In genomic region chr3:120066634-120067033, GRCh38 we compare ENCODE assay signal across 41 cellular contexts.
"Had no signal": no experiment of that assay in that cellular context is flagged by ENCODE, and none has a peak within 500 bp of the region (broad histone marks: within the 10 kb centered on the region; RNA-seq: fewer than 3 reads in every experiment).

No MANE protein-coding gene starts in this region.

- H3K27me3 Mint-ChIP-seq: activated naive CD4-positive, alpha-beta T cell treated with anti-CD3 and anti-CD28 coated beads, Interleukin-2, amount 10 ng/mL, durations not matched to agents 7 days and 5 days; activated naive CD4-positive, alpha-beta T cell treated with anti-CD3 and anti-CD28 coated beads, Interleukin-2, amount 50 U/mL, for 24 hours; activated naive CD8-positive, alpha-beta T cell; activated naive CD8-positive, alpha-beta T cell treated with anti-CD3 and anti-CD28 coated beads for 36 hours; activated naive CD8-positive, alpha-beta T cell treated with anti-CD3 and anti-CD28 coated beads, Interleukin-2, amount 10 ng/mL, durations not matched to agents 7 days and 5 days; activated naive CD8-positive, alpha-beta T cell treated with anti-CD3 and anti-CD28 coated beads, Interleukin-2, amount 50 U/mL, for 24 hours; activated T-cell treated with anti-CD3 and anti-CD28 coated beads, Interleukin-2, amount 50 U/mL, for 24 hours; activated T-helper 17 cell treated with anti-CD3 and anti-CD28 coated beads, Interleukin-2, amount 50 U/mL, for 72 hours; brain; central memory CD8-positive, alpha-beta T cell had no signal

- H3K27ac Mint-ChIP-seq: activated naive CD4-positive, alpha-beta T cell treated with anti-CD3 and anti-CD28 coated beads for 36 hours; activated naive CD4-positive, alpha-beta T cell treated with anti-CD3 and anti-CD28 coated beads, Interleukin-2, amount 10 ng/mL, durations not matched to agents 7 days and 5 days; activated naive CD4-positive, alpha-beta T cell treated with anti-CD3 and anti-CD28 coated beads, Interleukin-2, amount 50 U/mL, for 24 hours; activated naive CD4-positive, alpha-beta T cell treated with anti-CD3 and anti-CD28 coated beads, Interleukin-2, amount 50 U/mL, for 72 hours; activated naive CD8-positive, alpha-beta T cell; activated naive CD8-positive, alpha-beta T cell treated with anti-CD3 and anti-CD28 coated beads for 36 hours; activated naive CD8-positive, alpha-beta T cell treated with anti-CD3 and anti-CD28 coated beads, Interleukin-2, amount 10 ng/mL, durations not matched to agents 7 days and 5 days; activated naive CD8-positive, alpha-beta T cell treated with anti-CD3 and anti-CD28 coated beads, Interleukin-2, amount 50 U/mL, for 24 hours; activated T-cell treated with anti-CD3 and anti-CD28 coated beads, Interleukin-2, amount 50 U/mL, for 24 hours; activated T-cell treated with anti-CD3 and anti-CD28 coated beads, Interleukin-2, amount 50 U/mL, for 72 hours; activated T-helper 1 cell treated with anti-CD3 and anti-CD28 coated beads, Interleukin-12 subunit alpha, Interleukin-12 subunit beta, Interleukin-2, Interleukin-4 antibody, amounts not matched to agents 30 ng/mL and 10 ng/mL and 1 ng/mL, durations not matched to agents 14 hours and 24 hours and 36 hours; activated T-helper 17 cell treated with anti-CD3 and anti-CD28 coated beads, Interleukin-2, amount 50 U/mL, for 72 hours; activated T-helper 2 cell treated with anti-CD3 and anti-CD28 coated beads, Interferon-gamma antibody, Interleukin-2, Interleukin-4, amounts not matched to agents 10 μg/mL and 5 μg/mL and 100 μg/mL, durations not matched to agents 14 hours and 24 hours and 36 hours; brain had no signal

- FAIRE-seq: astrocyte, bronchial epithelial cell had no signal

- H3K4me3 ChIP-seq: adrenal gland, ascending aorta, body of pancreas, breast epithelium, cardiac muscle cell had no signal

- H3K4me1 ChIP-seq: ascending aorta, breast epithelium had no signal

- DNase-seq: activated effector memory CD4-positive, alpha-beta T cell treated with anti-CD3 and anti-CD28 coated beads, Interleukin-2, amount 50 U/mL, for 16 hours; activated effector memory CD4-positive, alpha-beta T cell treated with Interleukin-2 at 50 U/mL for 16 hours; activated gamma-delta T cell; activated gamma-delta T cell treated with Interleukin-2 at 50 U/mL for 16 hours; activated naive CD4-positive, alpha-beta T cell; activated naive CD4-positive, alpha-beta T cell treated with anti-CD3 and anti-CD28 coated beads for 36 hours; activated naive CD4-positive, alpha-beta T cell treated with anti-CD3 and anti-CD28 coated beads, Interleukin-2, amount 10 ng/mL, durations not matched to agents 7 days and 5 days; activated naive CD4-positive, alpha-beta T cell treated with anti-CD3 and anti-CD28 coated beads, Interleukin-2, amount 50 U/mL, for 16 hours; activated naive CD4-positive, alpha-beta T cell treated with Interleukin-2 at 50 U/mL for 16 hours; activated naive CD8-positive, alpha-beta T cell treated with anti-CD3 and anti-CD28 coated beads for 36 hours; activated naive CD8-positive, alpha-beta T cell treated with anti-CD3 and anti-CD28 coated beads, Interleukin-2, amount 10 ng/mL, durations not matched to agents 7 days and 5 days; activated naive CD8-positive, alpha-beta T cell treated with anti-CD3 and anti-CD28 coated beads, Interleukin-2, amount 50 U/mL, for 24 hours; activated T-cell treated with anti-CD3 and anti-CD28 coated beads for 4 hours; activated T-cell treated with anti-CD3 and anti-CD28 coated beads, Interleukin-2, amount 50 U/mL, for 1 hour; activated T-cell treated with anti-CD3 and anti-CD28 coated beads, Interleukin-2, amount 50 U/mL, for 24 hours; activated T-cell treated with anti-CD3 and anti-CD28 coated beads, Interleukin-2, amount 50 U/mL, for 4 hours; activated T-cell treated with anti-CD3 and anti-CD28 coated beads, Interleukin-2, amount 50 U/mL, for 48 hours; activated T-cell treated with anti-CD3 and anti-CD28 coated beads, Interleukin-2, amount 50 U/mL, for 72 hours; adrenal gland; amniotic stem cell; amygdala; anterior cingulate cortex; aorta; body of pancreas; brain microvascular endothelial cell; caudate nucleus; central memory CD4-positive, alpha-beta T cell; cerebellar nuclear complex had no signal

- H3K36me3 ChIP-seq: adrenal gland, brain microvascular endothelial cell, breast epithelium, cardiac muscle cell had no signal

- H3K9me3 ChIP-seq: adrenal gland, ascending aorta, body of pancreas, breast epithelium had no signal

- H3K9me3 Mint-ChIP-seq: activated naive CD4-positive, alpha-beta T cell treated with anti-CD3 and anti-CD28 coated beads for 36 hours; activated naive CD4-positive, alpha-beta T cell treated with anti-CD3 and anti-CD28 coated beads, Interleukin-2, amount 10 ng/mL, durations not matched to agents 7 days and 5 days; activated naive CD4-positive, alpha-beta T cell treated with anti-CD3 and anti-CD28 coated beads, Interleukin-2, amount 50 U/mL, for 24 hours; activated naive CD4-positive, alpha-beta T cell treated with anti-CD3 and anti-CD28 coated beads, Interleukin-2, amount 50 U/mL, for 72 hours; activated T-cell treated with anti-CD3 and anti-CD28 coated beads, Interleukin-2, amount 50 U/mL, for 24 hours; activated T-helper 1 cell treated with anti-CD3 and anti-CD28 coated beads, Interleukin-12 subunit alpha, Interleukin-12 subunit beta, Interleukin-2, Interleukin-4 antibody, amounts not matched to agents 30 ng/mL and 10 ng/mL and 1 ng/mL, durations not matched to agents 14 hours and 24 hours and 36 hours; activated T-helper 17 cell treated with anti-CD3 and anti-CD28 coated beads, Interleukin-2, amount 50 U/mL, for 72 hours; activated T-helper 2 cell treated with anti-CD3 and anti-CD28 coated beads, Interferon-gamma antibody, Interleukin-2, Interleukin-4, amounts not matched to agents 10 μg/mL and 5 μg/mL and 100 μg/mL, durations not matched to agents 14 hours and 24 hours and 36 hours; central memory CD8-positive, alpha-beta T cell had no signal

- ATAC-seq: activated naive CD4-positive, alpha-beta T cell treated with anti-CD3 and anti-CD28 coated beads, Interleukin-2, amount 50 U/mL, for 72 hours; activated naive CD8-positive, alpha-beta T cell treated with anti-CD3 and anti-CD28 coated beads, Interleukin-2, amount 50 U/mL, for 24 hours; activated T-cell treated with anti-CD3 and anti-CD28 coated beads, Interleukin-2, amount 50 U/mL, for 4 hours; activated T-cell treated with anti-CD3 and anti-CD28 coated beads, Interleukin-2, amount 50 U/mL, for 72 hours; activated T-helper 17 cell treated with anti-CD3 and anti-CD28 coated beads, Interleukin-2, amount 50 U/mL, for 72 hours; body of pancreas had no signal

- H3K4me3 Mint-ChIP-seq: activated naive CD4-positive, alpha-beta T cell treated with anti-CD3 and anti-CD28 coated beads for 36 hours; activated naive CD4-positive, alpha-beta T cell treated with anti-CD3 and anti-CD28 coated beads, Interleukin-2, amount 10 ng/mL, durations not matched to agents 7 days and 5 days; activated naive CD4-positive, alpha-beta T cell treated with anti-CD3 and anti-CD28 coated beads, Interleukin-2, amount 50 U/mL, for 24 hours; activated naive CD8-positive, alpha-beta T cell; activated naive CD8-positive, alpha-beta T cell treated with anti-CD3 and anti-CD28 coated beads for 36 hours; activated naive CD8-positive, alpha-beta T cell treated with anti-CD3 and anti-CD28 coated beads, Interleukin-2, amount 10 ng/mL, durations not matched to agents 7 days and 5 days; activated naive CD8-positive, alpha-beta T cell treated with anti-CD3 and anti-CD28 coated beads, Interleukin-2, amount 50 U/mL, for 24 hours; activated T-cell treated with anti-CD3 and anti-CD28 coated beads, Interleukin-2, amount 50 U/mL, for 24 hours; activated T-cell treated with anti-CD3 and anti-CD28 coated beads, Interleukin-2, amount 50 U/mL, for 4 hours; activated T-cell treated with anti-CD3 and anti-CD28 coated beads, Interleukin-2, amount 50 U/mL, for 72 hours; activated T-helper 1 cell treated with anti-CD3 and anti-CD28 coated beads, Interleukin-12 subunit alpha, Interleukin-12 subunit beta, Interleukin-2, Interleukin-4 antibody, amounts not matched to agents 30 ng/mL and 10 ng/mL and 1 ng/mL, durations not matched to agents 14 hours and 24 hours and 36 hours; activated T-helper 17 cell treated with anti-CD3 and anti-CD28 coated beads, Interleukin-2, amount 50 U/mL, for 72 hours; brain; central memory CD8-positive, alpha-beta T cell had no signal

- H3K27ac ChIP-seq: adrenal gland, ascending aorta, body of pancreas, brain microvascular endothelial cell, breast epithelium, cardiac muscle cell had no signal

- H3K27me3 ChIP-seq: adrenal gland, ascending aorta, body of pancreas, brain microvascular endothelial cell, breast epithelium, cardiac muscle cell had no signal
